In the genomic region with DNA sequence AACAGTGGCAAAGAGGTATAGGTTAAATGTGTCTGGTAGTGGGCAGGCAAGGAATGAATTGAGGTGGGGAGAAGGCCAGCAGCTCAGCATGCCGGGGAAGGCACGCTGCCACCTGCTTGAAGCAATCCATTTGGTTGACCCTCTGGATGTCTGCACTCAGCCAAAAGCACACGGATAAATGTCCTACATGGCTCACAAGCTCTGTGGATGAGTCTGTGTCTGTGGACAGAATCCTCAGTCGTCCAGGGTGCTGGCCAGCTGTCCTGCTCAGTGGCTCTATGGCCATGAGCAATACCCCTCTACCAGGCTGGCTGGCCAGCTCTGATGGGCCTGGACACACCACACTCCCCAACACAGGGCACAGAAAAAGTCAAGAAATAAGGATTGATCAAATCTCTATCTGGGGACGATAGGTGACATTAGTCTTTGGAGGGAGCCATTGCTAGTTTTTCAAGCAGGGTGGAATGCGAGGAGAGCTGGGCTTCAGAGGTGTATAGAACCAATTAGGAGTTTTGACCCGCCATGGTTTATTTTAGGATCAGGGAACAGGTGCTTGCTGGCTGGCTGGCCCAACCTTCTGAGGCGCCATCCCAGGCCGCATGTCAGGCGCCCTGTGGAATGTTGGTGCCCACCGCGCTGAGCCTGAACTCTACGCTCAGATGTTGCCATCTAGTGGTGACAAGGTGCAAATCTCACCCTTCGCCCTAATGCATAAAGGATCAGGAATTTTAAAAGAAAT, we compare ENCODE assay signal across 8 cellular contexts.
A peak's percentile ranks its signal among the peaks of the same experiment; 100 is the strongest.
DNase-seq lines count a peak whose midpoint lies in the region; ATAC-seq, FAIRE-seq and TF ChIP-seq lines count a peak whose summit lies in the region.

No MANE protein-coding gene starts in this region.

- no peak overlapping the region for H3K4me3 Mint-ChIP-seq in H9
- H3K4me3 Mint-ChIP-seq in activated B cell treated with CpG ODN at 0.5 μM for 24 hours = no peak overlapping the region

- H4K5ac ChIP-seq in H9 (ENCODE audit: insufficient read length, low read depth, low read length) = no peak overlapping the region

- no peak overlapping the region for H3T11ph ChIP-seq in H9 (ENCODE audit: low read length)

- H3K27ac ChIP-seq in H9 (ENCODE audit: insufficient read length, low read depth, low read length) = no peak overlapping the region
- H3K27ac ChIP-seq in pancreas = no peak overlapping the region

- intact Hi-C loops in activated B cell treated with CpG ODN at 0.5 μM for 24 hours (cut with micrococcal nuclease) = loop anchor here (1.0 to 10.0 kb wide), 3 partner anchors 166 to 1197 kb away; no protein-coding TSS in a partner anchor
- intact Hi-C loops in pancreas (cut with DNase I) = loop anchor here in 1 of 3 donors (10.0 kb wide), 1 partner anchor 1174 kb away; no protein-coding TSS in a partner anchor

- no peaks in the 10 kb centered on the region for H3K27me3 ChIP-seq in H9 (ENCODE audit: insufficient read depth, low read length)
- H3K27me3 ChIP-seq in pancreas = no peaks in the 10 kb centered on the region

- no peaks in the 10 kb centered on the region for H3K4me1 ChIP-seq in H9 (ENCODE audit: insufficient read depth, low read length)
- no peaks in the 10 kb centered on the region for H3K4me1 ChIP-seq in pancreas

- H2BK12ac ChIP-seq in H9 (ENCODE audit: insufficient read length, low read depth, low read length) = no peak overlapping the region

- no peaks in the 10 kb centered on the region for H3K23me2 ChIP-seq in H9 (ENCODE audit: insufficient read length, low read depth, low read length, poor library complexity, severe bottlenecking)

- no peak overlapping the region for H2BK5ac ChIP-seq in H9 (ENCODE audit: insufficient read length, low read length)

- H3K4me3 ChIP-seq in pancreas = no peak overlapping the region

- WGBS in H9 (ENCODE audit: extremely low coverage, insufficient read length, low lambda C conversion rate) = no CpG with 5 or more reads among the region's 14 CpGs
- 33 to 37% methylated on average over 14 of the region's 14 CpGs for WGBS in pancreas, 2 donors

- no peaks in the 10 kb centered on the region for H3K36me3 Mint-ChIP-seq in H9 (ENCODE audit: insufficient read depth in 1 of 3, low read depth in 3 of 3)
- H3K36me3 Mint-ChIP-seq in activated B cell treated with CpG ODN at 0.5 μM for 24 hours (ENCODE audit: low read depth) = no peaks in the 10 kb centered on the region

- TF ChIP-seq CTCF in H9 (conservative IDR thresholded peaks at IDR 0.05) (peak; percentile 93), activated B cell treated with CpG ODN at 0.5 μM for 24 hours (IDR thresholded peaks at IDR 0.05) (peak; percentile 79), pancreas (IDR thresholded peaks at IDR 0.05) (peak; percentile 64 to 85 (median 72))

- H3K4me2 ChIP-seq in H9 (ENCODE audit: insufficient read depth, insufficient read length, low read length) = no peak overlapping the region

- no peak overlapping the region for H2BK120ac ChIP-seq in H9 (ENCODE audit: low read depth, low read length, poor library complexity, severe bottlenecking)

- no peak overlapping the region for H3K18ac ChIP-seq in H9 (ENCODE audit: insufficient read length, low read depth, low read length)

- H2AFZ ChIP-seq in H9 (ENCODE audit: low read length) = no peak overlapping the region

- H2BK15ac ChIP-seq in H9 (ENCODE audit: low read depth, low read length) = no peak overlapping the region

- POLR2A ChIA-PET in activated B cell treated with CpG ODN at 0.5 μM for 24 hours (lab: Charles Lee) = no interaction called here

- no peak overlapping the region for H4K91ac ChIP-seq in H9 (ENCODE audit: insufficient read length, low read depth, low read length)

- CTCF ChIA-PET in activated B cell treated with CpG ODN at 0.5 μM for 24 hours (lab: Charles Lee) = interaction anchor here (0.8 to 1.4 kb wide), 4 partner anchors 11 to 1197 kb away, joined by 3 to 4 read pairs (median 3); no protein-coding TSS in a partner anchor

- peak; percentile 60 for ATAC-seq in activated B cell treated with CpG ODN at 0.5 μM for 24 hours (ENCODE audit: low read depth)
- peak; percentile 83 to 99 (median 95) for ATAC-seq in pancreas
- no peak for ATAC-seq in GM21526 (IDR thresholded peaks at IDR 0.05; ENCODE audit: low FRiP score, unreplicated experiment)

- no peaks in the 10 kb centered on the region for H3K79me2 ChIP-seq in H9 (ENCODE audit: insufficient read depth, low read length)

- H3K23ac ChIP-seq in H9 (ENCODE audit: insufficient read length, low read depth, low read length) = no peak overlapping the region

- H3K14ac ChIP-seq in H9 (ENCODE audit: insufficient read depth, low read length) = no peak overlapping the region

- no peaks in the 10 kb centered on the region for H3K9me3 Mint-ChIP-seq in H9
- no peaks in the 10 kb centered on the region for H3K9me3 Mint-ChIP-seq in activated B cell treated with CpG ODN at 0.5 μM for 24 hours

- peaks cover 17% of the 10 kb centered on the region for H3K27me3 Mint-ChIP-seq in H9 (ENCODE audit: low read depth)
- peaks cover 5% of the 10 kb centered on the region for H3K27me3 Mint-ChIP-seq in activated B cell treated with CpG ODN at 0.5 μM for 24 hours

- no peak overlapping the region for H3K4ac ChIP-seq in H9 (ENCODE audit: low read depth, low read length)

- H3K4me1 Mint-ChIP-seq in H9 = no peaks in the 10 kb centered on the region
- H3K4me1 Mint-ChIP-seq in activated B cell treated with CpG ODN at 0.5 μM for 24 hours = peaks cover 3% of the 10 kb centered on the region

- DNase-seq in stimulated activated CD4-positive, alpha-beta T cell treated with anti-CD3 and anti-CD28 coated beads, Interleukin-15, amount 100 ng/mL, for 24 hours = peak; percentile 26
- no peak for DNase-seq in stimulated activated CD4-positive, alpha-beta T cell treated with anti-CD3 and anti-CD28 coated beads, Interleukin-4, amount 100 ng/mL, for 24 hours
- DNase-seq in H9 = peak; percentile 69
- peak; percentile 28 for DNase-seq in NCI-H1092 (lab: John Stamatoyannopoulos, UW)
- no peak for DNase-seq in activated B cell treated with CpG ODN at 0.5 μM for 24 hours
- peak; percentile 18 to 62 for DNase-seq in frontal cortex (ENCODE audit: low spot score in 2 of 2)
- DNase-seq in pancreas = peak in 4 of 6 donors; percentile 37 to 61 (median 49)

- peak overlapping the region in 1 of 3 experiments; percentile 80; a peak in 1 of 7 replicates for H3K27ac Mint-ChIP-seq in H9
- no peak overlapping the region for H3K27ac Mint-ChIP-seq in activated B cell treated with CpG ODN at 0.5 μM for 24 hours

- H3K36me3 ChIP-seq in pancreas = no peaks in the 10 kb centered on the region

- no peak overlapping the region for H4K8ac ChIP-seq in H9 (replicated peaks; ENCODE audit: insufficient read length, low read depth, low read length)

- H2AK5ac ChIP-seq in H9 (ENCODE audit: insufficient read length, low read length) = no peak overlapping the region

- FAIRE-seq in frontal cortex (lab: Jason Lieb, UNC) (no peak), pancreas (lab: Jason Lieb, UNC) (peak; percentile 82)

- no peak overlapping the region for H3K56ac ChIP-seq in H9 (ENCODE audit: insufficient read length, low read depth, low read length)

- no peaks in the 10 kb centered on the region for H4K20me1 ChIP-seq in H9 (ENCODE audit: control insufficient read depth, insufficient read depth, insufficient read length)

- H3K9ac ChIP-seq in H9 (ENCODE audit: extremely low read depth, insufficient read length, low read length) = no peak overlapping the region

- H2BK20ac ChIP-seq in H9 (ENCODE audit: low read depth, low read length, poor library complexity, severe bottlenecking) = no peak overlapping the region

- no peaks in the 10 kb centered on the region for H3K9me3 ChIP-seq in H9 (ENCODE audit: control insufficient read depth, low read depth, low read length)
- H3K9me3 ChIP-seq in pancreas = no peaks in the 10 kb centered on the region

- H3K79me1 ChIP-seq in H9 (ENCODE audit: insufficient read depth, low read depth, low read length, poor library complexity, severe bottlenecking) = no peaks in the 10 kb centered on the region

Comparison
In these comparisons a context has a peak if more than half of its experiments do, and no peak if none do; other contexts are left out.
1. DNase-seq: peak in stimulated activated CD4-positive, alpha-beta T cell treated with anti-CD3 and anti-CD28 coated beads, Interleukin-15, amount 100 ng/mL, for 24 hours (single experiment), H9 (single experiment), NCI-H1092 (single experiment), frontal cortex (2 of 2) and pancreas (4 of 6); none in stimulated activated CD4-positive, alpha-beta T cell treated with anti-CD3 and anti-CD28 coated beads, Interleukin-4, amount 100 ng/mL, for 24 hours (single experiment) and activated B cell treated with CpG ODN at 0.5 μM for 24 hours (single experiment).
2. Peak in every context shown above with its lines, with median percentiles within 50 percentile points of each other: CTCF ChIP-seq.